In genomic region chr10:95693668-95694534, GRCh38 we compare ENCODE assay signal across 8 cellular contexts. TPM values are rescaled to one million over a fixed set of nuclear protein-coding genes. Genes with fewer than 3 reads are reported as not detected.
DNase-seq lines count a peak whose midpoint lies in the region; ATAC-seq and TF ChIP-seq lines count a peak whose summit lies in the region.

TCTN3 (minus strand) TSS chr10:95693927; CDS start chr10:95693899, 28 bp downstream.

- peak; percentile 97 to 99 for TF ChIP-seq RAD21 in liver (IDR thresholded peaks at IDR 0.05)

- ATAC-seq in GM19372 (IDR thresholded peaks at IDR 0.05; ENCODE audit: low read depth, unreplicated experiment) = peak; percentile 98
- ATAC-seq in HG03565 (IDR thresholded peaks at IDR 0.05; ENCODE audit: unreplicated experiment) = peak; percentile 98

- peaks cover 3 to 15% (median 8%) of the 10 kb centered on the region in 4 donors for H3K4me1 ChIP-seq in liver (ENCODE audit: control insufficient read depth in 4 of 4, insufficient read depth in 4 of 4, low read length in 3 of 4)

- no peaks in the 10 kb centered on the region for H3K27me3 ChIP-seq in liver (ENCODE audit: control insufficient read depth in 4 of 4, insufficient read depth in 4 of 4, low read length in 3 of 4)

- peak within 1 kb of the TSS; percentile 44 to 58 for H3K27ac ChIP-seq in liver (ENCODE audit: low read depth in 1 of 2, low read length in 2 of 2)

- peak within 1 kb of the TSS; percentile 68 to 87 (median 82) for H3K4me3 ChIP-seq in liver (ENCODE audit: low read depth in 1 of 3, low read length in 3 of 3)

- H3K9ac ChIP-seq in liver (ENCODE audit: low read depth in 1 of 2, low read length in 2 of 2) = peak within 1 kb of the TSS; percentile 84 to 87

- WGBS in liver = under 1% methylated on average over 53 of the region's 53 CpGs

- peak; percentile 100 for TF ChIP-seq CTCF in liver (IDR thresholded peaks at IDR 0.05; ENCODE audit: low read depth, low read length, missing input control)

- H3K36me3 ChIP-seq in liver (ENCODE audit: control insufficient read depth in 4 of 4, insufficient read depth in 3 of 4, low read depth in 1 of 4, low read length in 3 of 4) = peaks cover 0 to 9% (median 4%) of the 10 kb centered on the region in 4 donors

- no peaks in the 10 kb centered on the region for H3K9me3 ChIP-seq in liver (ENCODE audit: control insufficient read depth in 4 of 4, low read length in 3 of 4)

- peak; percentile 100 for DNase-seq in CD1c-positive myeloid dendritic cell (ENCODE audit: extremely low spot score)
- peak; percentile 95 for DNase-seq in NCI-H774 (lab: John Stamatoyannopoulos, UW)
- DNase-seq in activated CD4-positive, alpha-beta T cell treated with anti-CD3 and anti-CD28 coated beads, Interleukin-2, amount 50 U/mL, for 48 hours = peak; percentile 90 to 94
- DNase-seq in dermis microvascular lymphatic vessel endothelial cell (ENCODE audit: low read depth in 2 of 2) = peak; percentile 99 to 100
- DNase-seq in stimulated activated CD4-positive, alpha-beta T cell treated with anti-CD3 and anti-CD28 coated beads, Interleukin-4, amount 100 ng/mL, for 4 hours = peak; percentile 89 to 98

TF ChIP-seq in liver, 16 proteins besides CTCF, POLR2A, EP300 and RAD21:
- peak in 1 of 2 donors; percentile 39 for TF ChIP-seq JUND (IDR thresholded peaks at IDR 0.05)
- peak; percentile 90 to 95 for TF ChIP-seq EGR1 (IDR thresholded peaks at IDR 0.05; ENCODE audit: low read depth in 2 of 2)
- peak in 1 of 2 donors; percentile 29 for TF ChIP-seq HNF4A (conservative IDR thresholded peaks at IDR 0.05)
- peak; percentile 98 for TF ChIP-seq SP1 (IDR thresholded peaks at IDR 0.05)
- TF ChIP-seq NR2F2 (IDR thresholded peaks at IDR 0.05) = no peak
- no peak for TF ChIP-seq REST (IDR thresholded peaks at IDR 0.05)
- TF ChIP-seq FOXA1 (IDR thresholded peaks at IDR 0.05) = no peak
- peak; percentile 53 for TF ChIP-seq ATF3 (IDR thresholded peaks at IDR 0.05)
- no peak for TF ChIP-seq HNF4G (IDR thresholded peaks at IDR 0.05)
- TF ChIP-seq YY1 (IDR thresholded peaks at IDR 0.05) = peak; percentile 64
- TF ChIP-seq, protein P1, sequence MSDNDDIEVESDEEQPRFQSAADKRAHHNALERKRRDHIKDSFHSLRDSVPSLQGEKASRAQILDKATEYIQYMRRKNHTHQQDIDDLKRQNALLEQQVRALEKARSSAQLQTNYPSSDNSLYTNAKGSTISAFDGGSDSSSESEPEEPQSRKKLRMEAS (IDR thresholded peaks at IDR 0.05) = peak; percentile 89
- peak; percentile 44 to 46 for TF ChIP-seq RXRA (IDR thresholded peaks at IDR 0.05)
- TF ChIP-seq TAF1 (conservative IDR thresholded peaks at IDR 0.05) = no peak
- peak; percentile 24 to 66 for TF ChIP-seq GABPA (IDR thresholded peaks at IDR 0.05 in 1 of 2, conservative IDR thresholded peaks at IDR 0.05 in 1 of 2)

RNA-seq across cellular contexts. Expression of gene TCTN3, which starts in this region (rescaled TPM):
- total RNA-seq in dermis microvascular lymphatic vessel endothelial cell (39.7 and 57.0 TPM in 2 replicates), liver (10 to 100 TPM; 15.1 to 16.9 TPM)
- polyA plus RNA-seq in liver = 10 to 100 TPM; 17.7 to 18.3 TPM

Comparison
In these comparisons a context has a peak if more than half of its experiments do, and no peak if none do; other contexts are left out.
1. Peak in every context shown above with its lines: DNase-seq, ATAC-seq, H3K4me3 ChIP-seq and H3K27ac ChIP-seq.